In genomic region chr19:1827566-1828278, GRCh38 we compare ENCODE assay signal across 13 cellular contexts.
"Had no signal": no experiment of that assay in that cellular context is flagged by ENCODE, and none has a peak within 500 bp of the region (broad histone marks: within the 10 kb centered on the region; RNA-seq: fewer than 3 reads in every experiment).

No MANE protein-coding gene starts in this region.

- H3K4me3 Mint-ChIP-seq: activated CD8-positive, alpha-beta T cell treated with anti-CD3 and anti-CD28 coated beads, Interleukin-2, amount 10 ng/mL, durations not matched to agents 7 days and 5 days; activated naive CD4-positive, alpha-beta T cell treated with anti-CD3 and anti-CD28 coated beads for 36 hours; naive B cell; stimulated activated naive CD8-positive, alpha-beta T cell treated with anti-CD3 and anti-CD28 coated beads, Interleukin-15, Interleukin-2, amounts not matched to agents 100 ng/mL and 50 ng/mL, for 24 hours had no signal

- DNase-seq: activated CD4-positive, alpha-beta T cell treated with anti-CD3 and anti-CD28 coated beads for 4 hours; activated CD8-positive, alpha-beta T cell treated with anti-CD3 and anti-CD28 coated beads, Interleukin-2, amount 10 ng/mL, durations not matched to agents 7 days and 5 days; activated naive CD4-positive, alpha-beta T cell treated with anti-CD3 and anti-CD28 coated beads for 36 hours; effector memory CD4-positive, alpha-beta T cell; hypothalamus; naive B cell; psoas muscle; sigmoid colon; stimulated activated CD4-positive, alpha-beta T cell treated with anti-CD3 and anti-CD28 coated beads, Interleukin-12 subunit alpha, Interleukin-12 subunit beta, amount 100 ng/mL, for 4 hours; WERI-Rb-1 had no signal

- H3K27ac Mint-ChIP-seq: activated CD8-positive, alpha-beta T cell treated with anti-CD3 and anti-CD28 coated beads, Interleukin-2, amount 10 ng/mL, durations not matched to agents 7 days and 5 days; activated naive CD4-positive, alpha-beta T cell treated with anti-CD3 and anti-CD28 coated beads for 36 hours; stimulated activated naive CD8-positive, alpha-beta T cell treated with anti-CD3 and anti-CD28 coated beads, Interleukin-15, Interleukin-2, amounts not matched to agents 100 ng/mL and 50 ng/mL, for 24 hours had no signal

- H3K9me3 Mint-ChIP-seq: activated naive CD4-positive, alpha-beta T cell treated with anti-CD3 and anti-CD28 coated beads for 36 hours; naive B cell; stimulated activated naive CD8-positive, alpha-beta T cell treated with anti-CD3 and anti-CD28 coated beads, Interleukin-15, Interleukin-2, amounts not matched to agents 100 ng/mL and 50 ng/mL, for 24 hours had no signal

- ATAC-seq: activated CD8-positive, alpha-beta T cell treated with anti-CD3 and anti-CD28 coated beads, Interleukin-2, amount 10 ng/mL, durations not matched to agents 7 days and 5 days had no signal

- H3K27ac ChIP-seq: epithelial cell of prostate, psoas muscle, sigmoid colon, thoracic aorta, WERI-Rb-1 had no signal

- H3K27me3 Mint-ChIP-seq: naive B cell; stimulated activated naive CD8-positive, alpha-beta T cell treated with anti-CD3 and anti-CD28 coated beads, Interleukin-15, Interleukin-2, amounts not matched to agents 100 ng/mL and 50 ng/mL, for 24 hours had no signal
